Comparison of ENCODE assay signal across 10 cellular contexts in the genomic region with DNA sequence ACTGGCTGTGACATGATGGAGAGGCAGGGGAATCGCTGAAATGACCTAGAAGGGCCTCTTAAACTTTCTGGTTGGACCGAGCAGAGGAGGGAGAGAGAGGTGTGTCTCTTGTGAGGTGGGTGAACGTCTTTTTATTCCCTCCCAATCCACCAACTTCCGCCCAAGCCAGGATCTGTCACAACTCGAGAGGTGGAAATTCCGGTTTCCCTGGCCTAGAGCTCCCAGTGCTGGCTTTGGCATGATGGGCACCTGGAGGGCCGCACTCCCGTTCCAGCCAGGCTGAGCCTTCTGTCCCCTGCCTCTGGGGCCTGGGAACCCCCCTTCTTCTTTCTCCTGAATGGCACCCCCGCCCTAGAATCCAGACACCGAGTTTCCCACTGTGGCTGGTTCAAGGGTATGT. TPM values are rescaled to one million over a fixed set of nuclear protein-coding genes. Genes with fewer than 3 reads are reported as not detected.
A peak's percentile ranks its signal among the peaks of the same experiment; 100 is the strongest.
DNase-seq lines count a peak whose midpoint lies in the region; FAIRE-seq and TF ChIP-seq lines count a peak whose summit lies in the region.
"Had no signal": no experiment of that assay in that cellular context is flagged by ENCODE, and none has a peak within 500 bp of the region (broad histone marks: within the 10 kb centered on the region; RNA-seq: fewer than 3 reads in every experiment).

A gene (plus strand): TSS at position 224 of the 400 bp plus-strand sequence. CDS start 994 bp downstream, outside the sequence.

- BruUV-seq in MCF 10A (replicated peaks; lab: Mats Ljungman, UMichigan): no TSS peak

- CTCF ChIA-PET in MCF 10A (lab: Yijun Ruan, JAX): interaction anchor here (0.6 to 46.2 kb wide), 4 partner anchors 10 to 175 kb away, joined by 4 to 1892 read pairs (median 102); a partner anchor contains a TSS

- FAIRE-seq in D721Med (lab: Jason Lieb, UNC): no peak

- H3K4me1 ChIP-seq in mononuclear cell (ENCODE audit: insufficient read depth, low read length) (peaks cover 82% of the 10 kb centered on the region), vagina (peaks cover 5% of the 10 kb centered on the region)

- H3K4me1 Mint-ChIP-seq in MCF 10A (ENCODE audit: insufficient read depth, unreplicated experiment): no peaks in the 10 kb centered on the region
- H3K4me1 Mint-ChIP-seq in activated naive CD8-positive, alpha-beta T cell treated with anti-CD3 and anti-CD28 coated beads for 36 hours: peaks cover 64% of the 10 kb centered on the region

- H3K4me3 ChIP-seq in mononuclear cell (ENCODE audit: low read length) (peak within 1 kb of the TSS; percentile 48), vagina (peak within 1 kb of the TSS in 1 of 2 donors; percentile 27)

- no peak within 1 kb of the TSS for H3K27ac Mint-ChIP-seq in MCF 10A (ENCODE audit: low read depth, unreplicated experiment)
- H3K27ac Mint-ChIP-seq in activated naive CD8-positive, alpha-beta T cell treated with anti-CD3 and anti-CD28 coated beads for 36 hours: peak within 1 kb of the TSS; percentile 83

- no peaks in the 10 kb centered on the region for H3K9me3 ChIP-seq in mononuclear cell (ENCODE audit: low read depth, low read length)
- H3K9me3 ChIP-seq in vagina: no peaks in the 10 kb centered on the region

- H3K4me3 Mint-ChIP-seq in MCF 10A (ENCODE audit: unreplicated experiment): no peak within 1 kb of the TSS
- H3K4me3 Mint-ChIP-seq in activated naive CD8-positive, alpha-beta T cell treated with anti-CD3 and anti-CD28 coated beads for 36 hours: peak within 1 kb of the TSS; percentile 81

- peak; percentile 97 to 98 for DNase-seq in T47D (ENCODE audit: low read depth in 1 of 2, low spot score in 1 of 2)
- DNase-seq in MCF 10A (ENCODE audit: unreplicated experiment): no peak
- no peak for DNase-seq in activated naive CD8-positive, alpha-beta T cell treated with anti-CD3 and anti-CD28 coated beads for 36 hours
- no peak for DNase-seq in vagina (ENCODE audit: extremely low spot score in 2 of 2)
- DNase-seq in D721Med (ENCODE audit: insufficient read length, low spot score): no peak
- DNase-seq in NCI-H1694 treated with DMSO at 0.1 percent for 48 hours (lab: John Stamatoyannopoulos, UW): no peak
- no peak for DNase-seq in NK-92 treated with Interleukin-12 subunit alpha and Interleukin-12 subunit beta, amount 100 ng/mL, for 24 hours (lab: John Stamatoyannopoulos, UW)
- DNase-seq: CD4-positive, CD25-positive, alpha-beta regulatory T cell; NCI-H2081 treated with DMSO at 0.1 percent for 48 hours had no signal

- no peaks in the 10 kb centered on the region for H3K27me3 ChIP-seq in mononuclear cell (ENCODE audit: insufficient read depth, low read length)
- no peaks in the 10 kb centered on the region for H3K27me3 ChIP-seq in vagina

- peak within 1 kb of the TSS; percentile 77 for H3K27ac ChIP-seq in vagina

- TF ChIP-seq CTCF in MCF 10A (IDR thresholded peaks at IDR 0.05; ENCODE audit: unreplicated experiment) (no peak), vagina (IDR thresholded peaks at IDR 0.05) (no peak), D721Med (IDR thresholded peaks at IDR 0.05; ENCODE audit: insufficient read depth, missing control alignments) (no peak)

- H3K36me3 ChIP-seq in vagina: no peaks in the 10 kb centered on the region

- no peaks in the 10 kb centered on the region for H3K9me3 Mint-ChIP-seq in MCF 10A (ENCODE audit: unreplicated experiment)
- H3K9me3 Mint-ChIP-seq in activated naive CD8-positive, alpha-beta T cell treated with anti-CD3 and anti-CD28 coated beads for 36 hours: no peaks in the 10 kb centered on the region
- H3K9me3 Mint-ChIP-seq: CD4-positive, CD25-positive, alpha-beta regulatory T cell had no signal

- POLR2A ChIA-PET in MCF 10A (lab: Yijun Ruan, JAX): interaction anchor here (0.7 to 1.7 kb wide), 3 partner anchors 11 to 73 kb away, joined by 3 read pairs; no protein-coding TSS in a partner anchor

- H3K27me3 Mint-ChIP-seq in MCF 10A (ENCODE audit: insufficient read depth, unreplicated experiment): peaks cover 12% of the 10 kb centered on the region
- peaks cover 3% of the 10 kb centered on the region for H3K27me3 Mint-ChIP-seq in activated naive CD8-positive, alpha-beta T cell treated with anti-CD3 and anti-CD28 coated beads for 36 hours
- H3K27me3 Mint-ChIP-seq: CD4-positive, CD25-positive, alpha-beta regulatory T cell had no signal

- TF ChIP-seq POLR2A in vagina (IDR thresholded peaks at IDR 0.05): no peak

- H3K36me3 Mint-ChIP-seq in MCF 10A (ENCODE audit: insufficient read depth, unreplicated experiment): peaks cover 12% of the 10 kb centered on the region
- no peaks in the 10 kb centered on the region for H3K36me3 Mint-ChIP-seq in activated naive CD8-positive, alpha-beta T cell treated with anti-CD3 and anti-CD28 coated beads for 36 hours
- H3K36me3 Mint-ChIP-seq: CD4-positive, CD25-positive, alpha-beta regulatory T cell had no signal

- intact Hi-C loops in MCF 10A (cut with micrococcal nuclease): no loop called here
- intact Hi-C loops in vagina (cut with DNase I): no loop called here

- in situ Hi-C loops in T47D (cut with HindIII; ENCODE audit: low pct_unique_long_range_greater_than_20kb, low sequenced_read_pairs): no loop called here

RNA-seq across cellular contexts. Expression of the gene that starts here (rescaled TPM):
- 1.5 and 4.7 TPM in 2 replicates for total RNA-seq in MCF 10A (2022)
- 10 to 100 TPM; 13.2 to 16.1 TPM for total RNA-seq in activated naive CD8-positive, alpha-beta T cell treated with anti-CD3 and anti-CD28 coated beads for 36 hours
- total RNA-seq in mononuclear cell: 30.4 TPM
- 18.7 TPM for total RNA-seq in vagina

Comparison
In these comparisons a context has a peak if more than half of its experiments do, and no peak if none do; other contexts are left out.
1. DNase-seq: peak in T47D (2 of 2); none in MCF 10A (single experiment), activated naive CD8-positive, alpha-beta T cell treated with anti-CD3 and anti-CD28 coated beads for 36 hours (single experiment), vagina (0 of 2), D721Med (single experiment), NCI-H1694 treated with DMSO at 0.1 percent for 48 hours (single experiment) and NK-92 treated with Interleukin-12 subunit alpha and Interleukin-12 subunit beta, amount 100 ng/mL, for 24 hours (single experiment).